8 cellular contexts compared by ENCODE assay signal in genomic region chr10:88881335-88881734, GRCh38. TPM values are rescaled to one million over a fixed set of nuclear protein-coding genes. Genes with fewer than 3 reads are reported as not detected.
DNase-seq lines count a peak whose midpoint lies in the region; ATAC-seq and TF ChIP-seq lines count a peak whose summit lies in the region.

No MANE protein-coding gene starts in this region.

- H4K20me1 ChIP-seq in HCT116 (ENCODE audit: insufficient read depth), result no peaks in the 10 kb centered on the region

- H3K9ac ChIP-seq in HCT116 (ENCODE audit: low read length), result peak overlapping the region; percentile 71

- no peak overlapping the region for H2AFZ ChIP-seq in HCT116 (ENCODE audit: low read depth, low read length, poor library complexity, severe bottlenecking)

- no peaks in the 10 kb centered on the region for H3K9me3 ChIP-seq in HCT116 (ENCODE audit: control insufficient read depth in 1 of 2, insufficient read depth in 1 of 2, low read depth in 1 of 2, low read length in 2 of 2)
- H3K9me3 ChIP-seq in spleen, result no peaks in the 10 kb centered on the region

- RAD21 ChIA-PET in HCT116 (lab: Charles Lee; ENCODE audit: low non-redundant PET in 1 of 2, low total read pairs in 2 of 2, uncharacterized antibody in 2 of 2, unreplicated experiment in 2 of 2), result no interaction called here

- BruUV-seq in HCT116 (replicated peaks; lab: Mats Ljungman, UMichigan), result TSS peak; percentile 67

- H3K27me3 ChIP-seq in HCT116 (ENCODE audit: insufficient read depth, low read length) (no peaks in the 10 kb centered on the region), spleen (replicated peaks in 1 of 7) (no peaks in the 10 kb centered on the region)

- POLR2A ChIA-PET in HCT116 (lab: Charles Lee), result interaction anchor here (0.9 to 1.8 kb wide), 3 partner anchors 14 to 51 kb away, joined by 3 to 6 read pairs (median 3); no protein-coding TSS in a partner anchor

- no peak for TF ChIP-seq RAD21 in HCT116 (IDR thresholded peaks at IDR 0.05; ENCODE audit: low read depth)

- peaks cover 21% of the 10 kb centered on the region for H3K79me2 ChIP-seq in HCT116 (ENCODE audit: insufficient read depth, low read length)

- TF ChIP-seq POLR2A in HCT116 (IDR thresholded peaks at IDR 0.05; ENCODE audit: borderline replicate concordance, extremely low read depth, insufficient read depth, insufficient read length) (no peak), spleen (IDR thresholded peaks at IDR 0.05) (no peak)

- H3K4me3 ChIP-seq in HCT116 (replicated peaks in 1 of 2; ENCODE audit: low read depth in 1 of 2, low read length in 2 of 2) (peak overlapping the region; percentile 64 to 75), spleen (peak overlapping the region; percentile 52 to 90 (median 81))

- H3K36me3 ChIP-seq in HCT116 (ENCODE audit: control insufficient read depth in 1 of 2, insufficient read depth in 2 of 2, low read length in 2 of 2), result no peaks in the 10 kb centered on the region
- no peaks in the 10 kb centered on the region for H3K36me3 ChIP-seq in spleen

- intact Hi-C loops in HCT116 (cut with micrococcal nuclease), result no loop called here
- intact Hi-C loops in left ventricle myocardium superior (cut with micrococcal nuclease), result no loop called here
- intact Hi-C loops in spleen (cut with DNase I; ENCODE audit: low total_unique reads), result loop anchor here (10.0 kb wide), 1 partner anchor 103 kb away; no protein-coding TSS in a partner anchor

- no peaks in the 10 kb centered on the region for H3K9me2 ChIP-seq in HCT116 (ENCODE audit: insufficient read depth)

- CTCF ChIA-PET in HCT116 (lab: Charles Lee), result interaction anchor here (1.9 kb wide), 1 partner anchor 53 kb away, joined by 4 read pairs; no protein-coding TSS in a partner anchor

- 13 to 31% (median 21%) methylated on average over 6 of the region's 6 CpGs for WGBS in spleen, 5 donors

- H3K4me2 ChIP-seq in HCT116 (ENCODE audit: low read length), result peak overlapping the region; percentile 87

- TF ChIP-seq CTCF in HCT116 (IDR thresholded peaks at IDR 0.05 in 2 of 3, conservative IDR thresholded peaks at IDR 0.05 in 1 of 3; ENCODE audit: borderline replicate concordance in 1 of 3, insufficient read depth in 1 of 3, low read depth in 2 of 3, low read length in 2 of 3) (no peak), VCaP (conservative IDR thresholded peaks at IDR 0.05) (no peak), spleen (IDR thresholded peaks at IDR 0.05 in 8 of 11, conservative IDR thresholded peaks at IDR 0.05 in 3 of 11) (no peak)

- DNase-seq in HCT116 (ENCODE audit: low read depth, low spot score), result no peak
- DNase-seq in left ventricle myocardium superior, result no peak
- DNase-seq in spleen, result no peak
- no peak for DNase-seq in inferior parietal cortex (ENCODE audit: extremely low spot score)
- no peak for DNase-seq in SHP77 (lab: John Stamatoyannopoulos, UW)

- ATAC-seq in HCT116 (no peak), left ventricle myocardium superior (peak; percentile 6), HG03025 (IDR thresholded peaks at IDR 0.05; ENCODE audit: low FRiP score, unreplicated experiment) (no peak), GM21576 (IDR thresholded peaks at IDR 0.05; ENCODE audit: unreplicated experiment) (no peak)

- peak overlapping the region; percentile 93 for H3K27ac ChIP-seq in HCT116 (ENCODE audit: low read depth, low read length)
- H3K27ac ChIP-seq in VCaP, result peak overlapping the region; percentile 97
- peak overlapping the region; percentile 93 to 98 (median 96) for H3K27ac ChIP-seq in spleen

- peaks cover 24 to 55% of the 10 kb centered on the region in 2 experiments for H3K4me1 ChIP-seq in HCT116 (ENCODE audit: control insufficient read depth in 1 of 2, insufficient read depth in 2 of 2, low read length in 2 of 2)
- peaks cover 22 to 77% (median 68%) of the 10 kb centered on the region in 6 donors for H3K4me1 ChIP-seq in spleen

TF ChIP-seq in HCT116, 20 proteins besides CTCF, POLR2A, EP300 and RAD21:
- TF ChIP-seq YY1 (IDR thresholded peaks at IDR 0.05; ENCODE audit: extremely low read depth, insufficient replicate concordance, low read depth, low read length) (no peak), FOSL1 (IDR thresholded peaks at IDR 0.05; ENCODE audit: low read depth) (no peak), CEBPB (IDR thresholded peaks at IDR 0.05; ENCODE audit: low read depth) (no peak), ZFX (IDR thresholded peaks at IDR 0.05) (no peak), CBX3 (IDR thresholded peaks at IDR 0.05; ENCODE audit: low read depth) (no peak), SP1 (IDR thresholded peaks at IDR 0.05; ENCODE audit: low read depth) (no peak; the same call in 1 of the 2 replicates), SIN3A (IDR thresholded peaks at IDR 0.05; ENCODE audit: low read depth) (no peak), ELF1 (IDR thresholded peaks at IDR 0.05; ENCODE audit: borderline replicate concordance, low read depth) (no peak), TCF7L2 (IDR thresholded peaks at IDR 0.05; ENCODE audit: borderline replicate concordance, extremely low read depth, insufficient read depth, insufficient read length) (no peak), JUND (IDR thresholded peaks at IDR 0.05) (no peak), EZH2 (IDR thresholded peaks at IDR 0.05) (no peak), MAX (IDR thresholded peaks at IDR 0.05) (no peak), ZNF274 (IDR thresholded peaks at IDR 0.05; ENCODE audit: low read depth, low read length) (no peak), ZBTB33 (IDR thresholded peaks at IDR 0.05; ENCODE audit: extremely low read depth, insufficient replicate concordance, low read length) (no peak)
- TF ChIP-seq, protein P1, sequence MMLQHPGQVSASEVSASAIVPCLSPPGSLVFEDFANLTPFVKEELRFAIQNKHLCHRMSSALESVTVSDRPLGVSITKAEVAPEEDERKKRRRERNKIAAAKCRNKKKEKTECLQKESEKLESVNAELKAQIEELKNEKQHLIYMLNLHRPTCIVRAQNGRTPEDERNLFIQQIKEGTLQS (IDR thresholded peaks at IDR 0.05), result no peak
- TF ChIP-seq, protein P2, sequence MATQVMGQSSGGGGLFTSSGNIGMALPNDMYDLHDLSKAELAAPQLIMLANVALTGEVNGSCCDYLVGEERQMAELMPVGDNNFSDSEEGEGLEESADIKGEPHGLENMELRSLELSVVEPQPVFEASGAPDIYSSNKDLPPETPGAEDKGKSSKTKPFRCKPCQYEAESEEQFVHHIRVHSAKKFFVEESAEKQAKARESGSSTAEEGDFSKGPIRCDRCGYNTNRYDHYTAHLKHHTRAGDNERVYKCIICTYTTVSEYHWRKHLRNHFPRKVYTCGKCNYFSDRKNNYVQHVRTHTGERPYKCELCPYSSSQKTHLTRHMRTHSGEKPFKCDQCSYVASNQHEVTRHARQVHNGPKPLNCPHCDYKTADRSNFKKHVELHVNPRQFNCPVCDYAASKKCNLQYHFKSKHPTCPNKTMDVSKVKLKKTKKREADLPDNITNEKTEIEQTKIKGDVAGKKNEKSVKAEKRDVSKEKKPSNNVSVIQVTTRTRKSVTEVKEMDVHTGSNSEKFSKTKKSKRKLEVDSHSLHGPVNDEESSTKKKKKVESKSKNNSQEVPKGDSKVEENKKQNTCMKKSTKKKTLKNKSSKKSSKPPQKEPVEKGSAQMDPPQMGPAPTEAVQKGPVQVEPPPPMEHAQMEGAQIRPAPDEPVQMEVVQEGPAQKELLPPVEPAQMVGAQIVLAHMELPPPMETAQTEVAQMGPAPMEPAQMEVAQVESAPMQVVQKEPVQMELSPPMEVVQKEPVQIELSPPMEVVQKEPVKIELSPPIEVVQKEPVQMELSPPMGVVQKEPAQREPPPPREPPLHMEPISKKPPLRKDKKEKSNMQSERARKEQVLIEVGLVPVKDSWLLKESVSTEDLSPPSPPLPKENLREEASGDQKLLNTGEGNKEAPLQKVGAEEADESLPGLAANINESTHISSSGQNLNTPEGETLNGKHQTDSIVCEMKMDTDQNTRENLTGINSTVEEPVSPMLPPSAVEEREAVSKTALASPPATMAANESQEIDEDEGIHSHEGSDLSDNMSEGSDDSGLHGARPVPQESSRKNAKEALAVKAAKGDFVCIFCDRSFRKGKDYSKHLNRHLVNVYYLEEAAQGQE (IDR thresholded peaks at IDR 0.05; ENCODE audit: low read depth), result no peak

RNA-seq across cellular contexts. Expression of gene STAMBPL1, which starts 1.3 kb away (rescaled TPM):
- 11.0 TPM for total RNA-seq in HCT116 (2021; ENCODE audit: unreplicated experiment)
- 5.9 and 7.5 TPM in 2 replicates for polyA plus RNA-seq in HCT116 (2012)
- total RNA-seq in left ventricle myocardium superior, result 2.4 TPM
- 10 to 100 TPM; 19.1 to 49.4 (median 27.9) TPM for total RNA-seq in spleen
- polyA plus RNA-seq in spleen, result 10 to 100 TPM in 2 of 3 donors, 1 to 10 TPM in 1; 6.2 to 13.6 (median 10.7) TPM

RNA-seq across cellular contexts. Expression of gene ANKRD22, which starts 29.7 kb away (rescaled TPM):
- total RNA-seq in HCT116 (2021; ENCODE audit: unreplicated experiment), result 2.3 TPM
- 1.9 and 2.5 TPM in 2 replicates for polyA plus RNA-seq in HCT116 (2012)
- not detected for total RNA-seq in left ventricle myocardium superior
- total RNA-seq in spleen, result 10 to 100 TPM in 1 of 7 donors, 1 to 10 TPM in 6; 4.8 to 11.5 (median 7.7) TPM
- polyA plus RNA-seq in spleen, result 1 to 10 TPM; 2.2 to 7.5 (median 2.6) TPM
